In genomic region chr3:177150970-177151627, GRCh38 we compare ENCODE assay signal across 9 cellular contexts. TPM values are rescaled to one million over a fixed set of nuclear protein-coding genes. Genes with fewer than 3 reads are reported as not detected.
DNase-seq lines count a peak whose midpoint lies in the region; ATAC-seq and TF ChIP-seq lines count a peak whose summit lies in the region.
"Had no signal": no experiment of that assay in that cellular context is flagged by ENCODE, and none has a peak within 500 bp of the region (broad histone marks: within the 10 kb centered on the region; RNA-seq: fewer than 3 reads in every experiment).

No MANE protein-coding gene starts in this region.

- H3K4me2 ChIP-seq in mammary epithelial cell (ENCODE audit: insufficient read depth, low read depth, low read length) (peak overlapping the region; percentile 71), osteoblast (ENCODE audit: insufficient read depth, low read length) (peak overlapping the region; percentile 52)

- H4K20me1 ChIP-seq in mammary epithelial cell (ENCODE audit: insufficient read depth, low read length) (peaks cover 3% of the 10 kb centered on the region), osteoblast (ENCODE audit: insufficient read depth, low read length) (peaks cover 43% of the 10 kb centered on the region)

- intact Hi-C loops in mammary epithelial cell (cut with micrococcal nuclease) (loop anchor here (2.0 kb wide), 1 partner anchor 24 kb away; no protein-coding TSS in a partner anchor), dorsolateral prefrontal cortex (cut with DNase I) (no loop called here)

- H2AFZ ChIP-seq in mammary epithelial cell (ENCODE audit: low read depth, low read length) = no peak overlapping the region
- H2AFZ ChIP-seq in osteoblast (ENCODE audit: low read length) = no peak overlapping the region

- H3K4me3 ChIP-seq in AG04449 (ENCODE audit: low read depth, low read length) = peak overlapping the region; percentile 23
- peak overlapping the region in 1 of 3 experiments; percentile 8 for H3K4me3 ChIP-seq in mammary epithelial cell (replicated peaks in 1 of 3; ENCODE audit: insufficient read depth in 1 of 3, low read depth in 2 of 3, low read length in 3 of 3)
- H3K4me3 ChIP-seq in osteoblast (ENCODE audit: insufficient read depth, low read length) = peak overlapping the region; percentile 0
- H3K4me3 ChIP-seq in dorsolateral prefrontal cortex = no peak overlapping the region

- in situ Hi-C loops in mammary epithelial cell (cut with MboI; ENCODE audit: low sequenced_read_pairs in 2 of 2) = no loop called here

- H3K79me2 ChIP-seq in mammary epithelial cell (ENCODE audit: insufficient read depth, low read length) = peaks cover 100% of the 10 kb centered on the region
- peaks cover 98% of the 10 kb centered on the region for H3K79me2 ChIP-seq in osteoblast (ENCODE audit: insufficient read depth, low read length)

- CTCF ChIA-PET in AG04449 (lab: Yijun Ruan, JAX) (interaction anchor here (0.7 kb wide), 1 partner anchor 98 kb away, joined by 3 read pairs; no protein-coding TSS in a partner anchor), mammary epithelial cell (lab: Charles Lee; ENCODE audit: low non-redundant PET) (no interaction called here)

- no TSS peak for BruUV-seq in mammary epithelial cell (replicated peaks; lab: Mats Ljungman, UMichigan)

- 62% methylated on average over 7 of the region's 7 CpGs for WGBS in mammary epithelial cell (ENCODE audit: low coverage, missing lambda C conversion rate)

- peak overlapping the region; percentile 57 for H3K9ac ChIP-seq in mammary epithelial cell (ENCODE audit: insufficient read depth, low read length)

- H3K36me3 ChIP-seq in mammary epithelial cell (ENCODE audit: insufficient read depth, low read length) (no peaks in the 10 kb centered on the region), osteoblast (ENCODE audit: insufficient read depth, low read length) (peaks cover under 1% of the 10 kb centered on the region)

- TF ChIP-seq CTCF in AG04449 (IDR thresholded peaks at IDR 0.05; ENCODE audit: insufficient read depth, low read length, missing control alignments) (no peak), GM10266 (IDR thresholded peaks at IDR 0.05; ENCODE audit: control insufficient read depth, insufficient read depth, low read depth, missing control alignments) (no peak), mammary epithelial cell (conservative IDR thresholded peaks at IDR 0.05 in 1 of 2, IDR thresholded peaks at IDR 0.05 in 1 of 2; ENCODE audit: extremely low read depth in 1 of 2, insufficient read depth in 1 of 2, low read depth in 1 of 2, low read length in 2 of 2) (no peak), osteoblast (IDR thresholded peaks at IDR 0.05; ENCODE audit: extremely low read depth, low read depth, low read length) (no peak), dorsolateral prefrontal cortex (IDR thresholded peaks at IDR 0.05 in 54 of 56, conservative IDR thresholded peaks at IDR 0.05 in 2 of 56; ENCODE audit: low read depth in 1 of 56, partially characterized antibody in 56 of 56) (no peak)

- POLR2A ChIA-PET in AG04449 (lab: Yijun Ruan, JAX) = no interaction called here

- DNase-seq in AG04449 (ENCODE audit: low read depth, low spot score) (peak; percentile 67), GM10266 (ENCODE audit: extremely low spot score) (peak; percentile 52), NCI-H2029 treated with DMSO at 0.1 percent for 48 hours (lab: John Stamatoyannopoulos, UW) (peak; percentile 79), mammary epithelial cell (peak; percentile 83), osteoblast (ENCODE audit: insufficient read length, low spot score, missing footprints) (peak; percentile 70), dorsolateral prefrontal cortex (no peak), CD1c-positive myeloid dendritic cell (ENCODE audit: extremely low spot score) (no peak)
- DNase-seq: left cardiac atrium had no signal

- peaks cover 21% of the 10 kb centered on the region for H3K4me1 ChIP-seq in mammary epithelial cell (ENCODE audit: insufficient read depth, low read length)
- H3K4me1 ChIP-seq in osteoblast (ENCODE audit: insufficient read depth, low read length) = peaks cover 44% of the 10 kb centered on the region

- H3K27me3 ChIP-seq in mammary epithelial cell (ENCODE audit: insufficient read depth, low read length) (no peaks in the 10 kb centered on the region), osteoblast (ENCODE audit: insufficient read depth, low read length) (no peaks in the 10 kb centered on the region), dorsolateral prefrontal cortex (no peaks in the 10 kb centered on the region)

- peak; percentile 79 for ATAC-seq in HG02852 (IDR thresholded peaks at IDR 0.05; ENCODE audit: unreplicated experiment)

- dilution Hi-C loops in mammary epithelial cell (cut with HindIII; ENCODE audit: low sequenced_read_pairs) = no loop called here

- H3K9me3 ChIP-seq in mammary epithelial cell (replicated peaks; ENCODE audit: insufficient read depth, low read length) (no peaks in the 10 kb centered on the region), osteoblast (ENCODE audit: low read depth, low read length) (no peaks in the 10 kb centered on the region)

- H3K27ac ChIP-seq in mammary epithelial cell (ENCODE audit: insufficient read depth, low read depth, low read length) (peak overlapping the region; percentile 64), osteoblast (ENCODE audit: low read depth, low read length) (peak overlapping the region; percentile 56), dorsolateral prefrontal cortex (peak overlapping the region in 26 of 59 donors; percentile 3 to 61 (median 22))

RNA-seq across cellular contexts. Expression of gene TBL1XR1, which starts 46.2 kb away (rescaled TPM):
- total RNA-seq in mammary epithelial cell (100 to 1,000 TPM; 157 to 187 TPM), osteoblast (278 and 297 TPM in 2 replicates), dorsolateral prefrontal cortex (100 to 1,000 TPM; 104 to 240 (median 165) TPM)
- polyA plus RNA-seq in mammary epithelial cell = 54.2 TPM
- polyA minus RNA-seq in mammary epithelial cell = 371 TPM

Comparison
In these comparisons a context has a peak if more than half of its experiments do, and no peak if none do; other contexts are left out.
1. DNase-seq: peak in AG04449 (single experiment), GM10266 (single experiment), NCI-H2029 treated with DMSO at 0.1 percent for 48 hours (single experiment), mammary epithelial cell (single experiment) and osteoblast (single experiment); none in dorsolateral prefrontal cortex (0 of 10) and CD1c-positive myeloid dendritic cell (single experiment).
2. H3K4me3 ChIP-seq: peak in AG04449 (single experiment) and osteoblast (single experiment); none in dorsolateral prefrontal cortex (0 of 59).